In the genomic region with DNA sequence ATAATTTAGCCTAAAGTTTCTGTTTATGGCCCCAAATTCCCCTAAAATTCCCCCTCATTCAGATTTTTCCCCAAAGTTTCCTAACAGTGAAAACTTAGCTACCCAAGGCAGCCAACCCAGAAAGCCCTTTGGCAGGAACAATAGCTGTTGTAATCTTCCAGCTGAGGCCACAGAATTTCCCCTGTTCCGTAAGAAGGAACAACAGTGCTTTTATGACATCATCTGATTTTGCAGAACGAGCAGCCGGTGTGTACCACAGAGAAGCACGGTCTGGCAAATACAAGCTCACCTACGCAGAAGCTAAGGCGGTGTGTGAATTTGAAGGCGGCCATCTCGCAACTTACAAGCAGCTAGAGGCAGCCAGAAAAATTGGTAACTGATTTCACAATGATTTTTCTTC, we compare ENCODE assay signal across 1 cellular context.
TF ChIP-seq lines count a peak whose summit lies in the region.

No MANE protein-coding gene starts in this region.

TF ChIP-seq in IMR-90, 13 proteins besides CTCF, POLR2A, EP300 and RAD21 (continued from another document):
- TF ChIP-seq, protein P1, sequence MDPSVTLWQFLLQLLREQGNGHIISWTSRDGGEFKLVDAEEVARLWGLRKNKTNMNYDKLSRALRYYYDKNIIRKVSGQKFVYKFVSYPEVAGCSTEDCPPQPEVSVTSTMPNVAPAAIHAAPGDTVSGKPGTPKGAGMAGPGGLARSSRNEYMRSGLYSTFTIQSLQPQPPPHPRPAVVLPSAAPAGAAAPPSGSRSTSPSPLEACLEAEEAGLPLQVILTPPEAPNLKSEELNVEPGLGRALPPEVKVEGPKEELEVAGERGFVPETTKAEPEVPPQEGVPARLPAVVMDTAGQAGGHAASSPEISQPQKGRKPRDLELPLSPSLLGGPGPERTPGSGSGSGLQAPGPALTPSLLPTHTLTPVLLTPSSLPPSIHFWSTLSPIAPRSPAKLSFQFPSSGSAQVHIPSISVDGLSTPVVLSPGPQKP (IDR thresholded peaks at IDR 0.05; ENCODE audit: borderline replicate concordance, low read depth, low read length) = no peak
TF ChIP-seq in IMR-90: peak in this region for 0.
